Comparison of ENCODE assay signal across 20 cellular contexts in the genomic region with DNA sequence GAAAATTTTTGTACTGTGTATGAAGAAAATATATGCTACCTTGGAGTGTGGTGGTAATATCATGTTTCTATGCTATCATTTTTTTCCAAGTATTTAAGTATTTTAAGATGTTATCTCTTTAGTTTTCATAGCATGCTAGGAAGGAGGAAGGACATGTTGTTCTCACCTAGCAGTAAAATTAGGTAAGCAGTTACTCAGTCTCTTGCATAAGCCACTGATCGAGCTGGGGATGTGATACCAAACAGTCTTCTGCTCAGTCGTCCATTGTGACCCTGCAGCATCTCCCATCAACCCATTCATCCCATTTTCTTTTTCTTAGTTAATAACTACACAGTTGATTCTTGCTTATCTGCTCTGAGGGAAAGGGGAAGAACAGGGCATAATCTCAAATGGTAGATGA.
A peak's percentile ranks its signal among the peaks of the same experiment; 100 is the strongest.
DNase-seq lines count a peak whose midpoint lies in the region; ATAC-seq and TF ChIP-seq lines count a peak whose summit lies in the region.
"Had no signal": no experiment of that assay in that cellular context is flagged by ENCODE, and none has a peak within 500 bp of the region (broad histone marks: within the 10 kb centered on the region; RNA-seq: fewer than 3 reads in every experiment).

No MANE protein-coding gene starts in this region.

- H3K9ac ChIP-seq in neural progenitor cell = no peak overlapping the region

- POLR2A ChIA-PET in MCF 10A (lab: Yijun Ruan, JAX) = interaction anchor here (0.6 to 4.7 kb wide), 20 partner anchors 9 to 514 kb away, joined by 3 to 32 read pairs (median 4); a partner anchor contains a TSS

- peaks cover 11% of the 10 kb centered on the region for H3K9me3 Mint-ChIP-seq in MCF 10A (ENCODE audit: unreplicated experiment)
- H3K9me3 Mint-ChIP-seq in neural progenitor cell = no peaks in the 10 kb centered on the region
- no peaks in the 10 kb centered on the region for H3K9me3 Mint-ChIP-seq in activated naive CD8-positive, alpha-beta T cell treated with anti-CD3 and anti-CD28 coated beads, Interleukin-2, amount 50 U/mL, for 24 hours

- intact Hi-C loops in MCF 10A (cut with micrococcal nuclease) (no loop called here), breast epithelium (cut with DNase I; ENCODE audit: low total_unique reads) (no loop called here)

- no peaks in the 10 kb centered on the region for H4K20me1 ChIP-seq in neural progenitor cell (ENCODE audit: low read depth)

- ATAC-seq in esophagus mucosa = peak; percentile 45
- no peak for ATAC-seq in activated naive CD8-positive, alpha-beta T cell treated with anti-CD3 and anti-CD28 coated beads, Interleukin-2, amount 50 U/mL, for 24 hours

- H3K4me1 ChIP-seq in breast epithelium (no peaks in the 10 kb centered on the region), neural progenitor cell (peaks cover 20% of the 10 kb centered on the region)
- H3K4me1 ChIP-seq: SJSA1 had no signal

- H3F3A ChIP-seq in neural progenitor cell (ENCODE audit: low read depth) = peaks cover 20% of the 10 kb centered on the region

- DNase-seq in MCF 10A (ENCODE audit: unreplicated experiment) = peak; percentile 69
- no peak for DNase-seq in breast epithelium (ENCODE audit: low spot score in 2 of 2)
- DNase-seq in neural progenitor cell (ENCODE audit: low spot score) = no peak
- no peak for DNase-seq in NCI-H524 treated with DMSO at 0.1 percent for 48 hours (lab: John Stamatoyannopoulos, UW)
- DNase-seq in hippocampal formation (lab: John Stamatoyannopoulos, UW) = no peak
- no peak for DNase-seq in activated naive CD8-positive, alpha-beta T cell treated with anti-CD3 and anti-CD28 coated beads, Interleukin-2, amount 50 U/mL, for 24 hours
- DNase-seq in stimulated activated CD4-positive, alpha-beta T cell treated with anti-CD3 and anti-CD28 coated beads, Interleukin-2, amount 100 ng/mL, for 48 hours = no peak
- DNase-seq: C1 segment of cervical spinal cord; DMS153; MV-4-11; NCI-H146; NCI-H2227 treated with DMSO at 0.1 percent for 48 hours; NCI-H526; NK-92 treated with Interleukin-12 subunit alpha and Interleukin-12 subunit beta, amount 100 ng/mL, for 24 hours had no signal

- H3K9me3 ChIP-seq in breast epithelium (no peaks in the 10 kb centered on the region), neural progenitor cell (ENCODE audit: low read depth) (no peaks in the 10 kb centered on the region)
- H3K9me3 ChIP-seq: HAP-1, SJSA1 had no signal

- H3K4me1 Mint-ChIP-seq in MCF 10A (ENCODE audit: insufficient read depth, unreplicated experiment) = peaks cover 27% of the 10 kb centered on the region
- H3K4me1 Mint-ChIP-seq in neural progenitor cell = peaks cover 10% of the 10 kb centered on the region
- peaks cover 3% of the 10 kb centered on the region for H3K4me1 Mint-ChIP-seq in activated naive CD8-positive, alpha-beta T cell treated with anti-CD3 and anti-CD28 coated beads, Interleukin-2, amount 50 U/mL, for 24 hours

- H3K36me3 Mint-ChIP-seq in MCF 10A (ENCODE audit: insufficient read depth, unreplicated experiment) (no peaks in the 10 kb centered on the region), neural progenitor cell (no peaks in the 10 kb centered on the region)
- no peaks in the 10 kb centered on the region for H3K36me3 Mint-ChIP-seq in activated naive CD8-positive, alpha-beta T cell treated with anti-CD3 and anti-CD28 coated beads, Interleukin-2, amount 50 U/mL, for 24 hours (ENCODE audit: low read depth)
- H3K36me3 Mint-ChIP-seq: IgD-negative memory B cell had no signal

- H3K4me3 ChIP-seq in breast epithelium (no peak overlapping the region), neural progenitor cell (no peak overlapping the region)
- H3K4me3 ChIP-seq: HAP-1, SJSA1 had no signal

- CTCF ChIA-PET in MCF 10A (lab: Yijun Ruan, JAX) = interaction anchor here (0.6 kb wide), 2 partner anchors 127 to 525 kb away, joined by 3 read pairs; no protein-coding TSS in a partner anchor

- BruUV-seq in MCF 10A (replicated peaks; lab: Mats Ljungman, UMichigan) = no TSS peak

- peak overlapping the region; percentile 35 for H3K4me3 Mint-ChIP-seq in MCF 10A (ENCODE audit: unreplicated experiment)
- H3K4me3 Mint-ChIP-seq in neural progenitor cell = no peak overlapping the region
- no peak overlapping the region for H3K4me3 Mint-ChIP-seq in activated naive CD8-positive, alpha-beta T cell treated with anti-CD3 and anti-CD28 coated beads, Interleukin-2, amount 50 U/mL, for 24 hours
- H3K4me3 Mint-ChIP-seq: IgD-negative memory B cell had no signal

- TF ChIP-seq POLR2A in breast epithelium (IDR thresholded peaks at IDR 0.05) = no peak

- H2AFZ ChIP-seq in neural progenitor cell (replicated peaks) = no peak overlapping the region

- H3K27me3 Mint-ChIP-seq in MCF 10A (ENCODE audit: insufficient read depth, unreplicated experiment) (no peaks in the 10 kb centered on the region), neural progenitor cell (ENCODE audit: insufficient read depth, low read depth) (peaks cover 5% of the 10 kb centered on the region)
- peaks cover 5% of the 10 kb centered on the region for H3K27me3 Mint-ChIP-seq in activated naive CD8-positive, alpha-beta T cell treated with anti-CD3 and anti-CD28 coated beads, Interleukin-2, amount 50 U/mL, for 24 hours
- H3K27me3 Mint-ChIP-seq: IgD-negative memory B cell had no signal

- H3K27ac ChIP-seq in breast epithelium (no peak overlapping the region), neural progenitor cell (no peak overlapping the region)
- H3K27ac ChIP-seq: 22Rv1, RWPE1, SJSA1 had no signal

- H3K27me3 ChIP-seq in breast epithelium (no peaks in the 10 kb centered on the region), neural progenitor cell (no peaks in the 10 kb centered on the region)
- H3K27me3 ChIP-seq: SJSA1 had no signal

- H3K4me2 ChIP-seq in neural progenitor cell = peak overlapping the region; percentile 30

- H3K27ac Mint-ChIP-seq in MCF 10A (ENCODE audit: low read depth, unreplicated experiment) (peak overlapping the region; percentile 55), neural progenitor cell (no peak overlapping the region)
- no peak overlapping the region for H3K27ac Mint-ChIP-seq in activated naive CD8-positive, alpha-beta T cell treated with anti-CD3 and anti-CD28 coated beads, Interleukin-2, amount 50 U/mL, for 24 hours
- H3K27ac Mint-ChIP-seq: IgD-negative memory B cell had no signal

- H3K36me3 ChIP-seq in breast epithelium (no peaks in the 10 kb centered on the region), neural progenitor cell (no peaks in the 10 kb centered on the region)
- H3K36me3 ChIP-seq: HAP-1, SJSA1 had no signal

- TF ChIP-seq CTCF in MCF 10A (IDR thresholded peaks at IDR 0.05; ENCODE audit: unreplicated experiment) = no peak
- no peak for TF ChIP-seq CTCF in breast epithelium (IDR thresholded peaks at IDR 0.05)
- no peak for TF ChIP-seq CTCF in neural progenitor cell (IDR thresholded peaks at IDR 0.05)

- H3K79me2 ChIP-seq in neural progenitor cell (ENCODE audit: low read depth) = no peaks in the 10 kb centered on the region
